Comparison of ENCODE assay signal across 25 cellular contexts in genomic region chr4:80111276-80111675, GRCh38.
"Had no signal": no experiment of that assay in that cellular context is flagged by ENCODE, and none has a peak within 500 bp of the region (broad histone marks: within the 10 kb centered on the region; RNA-seq: fewer than 3 reads in every experiment).

No MANE protein-coding gene starts in this region.

- H3K27ac ChIP-seq: stomach, suprapubic skin, testis, thoracic aorta, thyroid gland, tibial artery, transverse colon, upper lobe of left lung, upper lobe of right lung, uterus, vagina had no signal

- ATAC-seq: stimulated activated effector memory CD8-positive, alpha-beta T cell treated with anti-CD3 and anti-CD28 coated beads, Interleukin-12 subunit alpha, Interleukin-12 subunit beta, amount 100 ng/mL, for 72 hours; stimulated activated memory B cell treated with anti-CD40 and anti-IgM and Interleukin-4, amounts not matched to agents 10 μg/mL and 1 μg/mL and 100 μg/mL, for 72 hours; stimulated activated naive B cell treated with anti-CD40 and anti-IgM and Interleukin-4, amounts not matched to agents 10 μg/mL and 1 μg/mL and 100 μg/mL, for 72 hours; stimulated activated naive CD8-positive, alpha-beta T cell treated with anti-CD3 and anti-CD28 coated beads, Interleukin-15, amount 100 ng/mL, for 72 hours; stimulated activated naive CD8-positive, alpha-beta T cell treated with anti-CD3 and anti-CD28 coated beads, Interleukin-15, Interleukin-2, amounts not matched to agents 100 U/mL and 50 U/mL, for 24 hours; upper lobe of right lung had no signal

- H3K4me1 ChIP-seq: stomach, suprapubic skin, testis, thyroid gland, tibial artery, transverse colon, upper lobe of left lung, upper lobe of right lung, uterus, vagina had no signal

- DNase-seq: stimulated activated CD4-positive, alpha-beta T cell treated with anti-CD3 and anti-CD28 coated beads, Interleukin-2, amount 100 ng/mL, for 48 hours; stimulated activated CD4-positive, alpha-beta T cell treated with anti-CD3 and anti-CD28 coated beads, Interleukin-4, amount 100 ng/mL, for 1 hour; stimulated activated CD4-positive, alpha-beta T cell treated with anti-CD3 and anti-CD28 coated beads, Interleukin-4, amount 100 ng/mL, for 24 hours; stimulated activated CD4-positive, alpha-beta T cell treated with anti-CD3 and anti-CD28 coated beads, Interleukin-4, amount 100 ng/mL, for 4 hours; stimulated activated CD8-positive, alpha-beta memory T cell treated with anti-CD3 and anti-CD28 coated beads, Interleukin-4, amount 100 ng/mL, for 48 hours; stimulated activated naive B cell treated with anti-CD40 and anti-IgM and Interleukin-4, amounts not matched to agents 10 μg/mL and 1 μg/mL and 100 μg/mL, for 72 hours; stimulated activated naive CD4-positive, alpha-beta T cell; stimulated activated naive CD4-positive, alpha-beta T cell treated with Interleukin-2 at 50 U/mL for 16 hours; stimulated activated naive CD8-positive, alpha-beta T cell treated with anti-CD3 and anti-CD28 coated beads, Interleukin-15, amount 100 ng/mL, for 72 hours; stimulated activated naive CD8-positive, alpha-beta T cell treated with anti-CD3 and anti-CD28 coated beads, Interleukin-15, Interleukin-2, amounts not matched to agents 100 U/mL and 50 U/mL, for 24 hours; stomach; substantia nigra; testis; thyroid gland; tibial artery; transverse colon; upper lobe of left lung; upper lobe of right lung; uterus had no signal

- H3K27me3 ChIP-seq: stomach, suprapubic skin, testis, thyroid gland, tibial artery, tibial nerve, transverse colon, upper lobe of left lung, upper lobe of right lung, uterus, vagina had no signal

- H3K9me3 ChIP-seq: suprapubic skin, testis, thyroid gland, tibial artery, upper lobe of right lung, uterus had no signal

- H3K4me3 ChIP-seq: stomach, suprapubic skin, testis, thoracic aorta, thyroid gland, tibial artery, tibial nerve, transverse colon, upper lobe of left lung, upper lobe of right lung, uterus, vagina had no signal

- H3K36me3 ChIP-seq: stomach, suprapubic skin, thoracic aorta, thyroid gland, tibial artery, tibial nerve, transverse colon, upper lobe of left lung, upper lobe of right lung, uterus, vagina had no signal
